ENCODE assay signal across 8 cellular contexts in genomic region chr2:171272039-171272438, GRCh38.
A peak's percentile ranks its signal among the peaks of the same experiment; 100 is the strongest.
DNase-seq lines count a peak whose midpoint lies in the region; ATAC-seq and TF ChIP-seq lines count a peak whose summit lies in the region.

No MANE protein-coding gene starts in this region.

- no peaks in the 10 kb centered on the region for H3K27me3 ChIP-seq in osteoblast (ENCODE audit: insufficient read depth, low read length)

- no peaks in the 10 kb centered on the region for H3K36me3 ChIP-seq in osteoblast (ENCODE audit: insufficient read depth, low read length)

- peak; percentile 95 for DNase-seq in EH (ENCODE audit: low read depth)
- peak; percentile 52 for DNase-seq in NCI-H69 (lab: John Stamatoyannopoulos, UW)
- DNase-seq in osteoblast (ENCODE audit: insufficient read length, low spot score, missing footprints), result peak; percentile 83
- DNase-seq in NCI-H187 treated with DMSO at 0.1 percent for 48 hours (lab: John Stamatoyannopoulos, UW), result no peak
- no peak for DNase-seq in GM13977 (ENCODE audit: low spot score)
- DNase-seq in T-helper 2 cell, result no peak

- no peaks in the 10 kb centered on the region for H3K9me3 ChIP-seq in osteoblast (ENCODE audit: low read depth, low read length)

- peaks cover 11% of the 10 kb centered on the region for H3K4me1 ChIP-seq in osteoblast (ENCODE audit: insufficient read depth, low read length)

- H3K27ac ChIP-seq in osteoblast (ENCODE audit: low read depth, low read length), result no peak overlapping the region

- TF ChIP-seq CTCF in osteoblast (IDR thresholded peaks at IDR 0.05; ENCODE audit: extremely low read depth, low read depth, low read length) (no peak), GM13977 (IDR thresholded peaks at IDR 0.05; ENCODE audit: extremely low read depth, insufficient read depth, missing control alignments) (no peak)

- H2AFZ ChIP-seq in osteoblast (ENCODE audit: low read length), result no peak overlapping the region

- peak overlapping the region; percentile 41 for H3K4me2 ChIP-seq in osteoblast (ENCODE audit: insufficient read depth, low read length)

- no peaks in the 10 kb centered on the region for H3K79me2 ChIP-seq in osteoblast (ENCODE audit: insufficient read depth, low read length)

- no peak overlapping the region for H3K4me3 ChIP-seq in osteoblast (ENCODE audit: insufficient read depth, low read length)

- in situ Hi-C loops in GM13977 (cut with MboI; ENCODE audit: low pct_unique_long_range_greater_than_20kb, low sequenced_read_pairs, unreplicated experiment), result no loop called here

- peak; percentile 99 for ATAC-seq in esophagus mucosa
- ATAC-seq in HG03354 (IDR thresholded peaks at IDR 0.05; ENCODE audit: poor library complexity, severe bottlenecking, unreplicated experiment), result no peak

- no peaks in the 10 kb centered on the region for H4K20me1 ChIP-seq in osteoblast (ENCODE audit: insufficient read depth, low read length)

Comparison
In these comparisons a context has a peak if more than half of its experiments do, and no peak if none do; other contexts are left out.
1. DNase-seq: peak in EH (single experiment), NCI-H69 (single experiment) and osteoblast (single experiment); none in NCI-H187 treated with DMSO at 0.1 percent for 48 hours (single experiment), GM13977 (single experiment) and T-helper 2 cell (0 of 5).